In the genomic region with DNA sequence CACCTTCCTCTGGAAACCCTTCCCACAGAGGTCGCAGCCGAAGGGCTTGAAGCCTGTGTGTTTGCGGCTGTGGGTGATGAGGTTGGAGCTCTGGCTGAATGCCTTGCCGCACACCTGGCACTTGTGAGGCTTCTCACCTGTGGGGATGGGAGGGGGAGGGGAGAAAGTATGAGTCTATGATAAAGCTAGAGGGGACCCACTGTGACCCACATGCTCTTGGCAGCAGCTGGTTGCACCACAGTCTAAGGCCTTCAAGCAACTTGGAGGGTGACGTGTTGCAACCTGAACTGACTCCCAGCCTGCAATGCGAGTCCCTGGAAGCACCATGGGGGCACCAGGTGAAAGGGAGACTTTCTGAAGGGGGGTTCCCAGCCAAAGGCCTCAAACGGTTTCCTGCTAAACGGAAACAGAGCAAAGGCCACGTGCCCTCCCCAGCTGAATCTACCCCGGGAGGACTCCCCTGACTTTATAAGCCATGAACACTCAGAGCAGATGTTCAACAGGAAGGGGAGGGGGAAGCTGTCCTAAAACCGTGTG, we compare ENCODE assay signal across 8 cellular contexts. TPM values are rescaled to one million over a fixed set of nuclear protein-coding genes. Genes with fewer than 3 reads are reported as not detected.
DNase-seq lines count a peak whose midpoint lies in the region; ATAC-seq and TF ChIP-seq lines count a peak whose summit lies in the region.

No MANE protein-coding gene starts in this region.

- WGBS in transverse colon (ENCODE audit: low coverage in 1 of 2), 2 donors, result 45 to 59% methylated on average over 2 to 11 of the region's 11 CpGs

- ATAC-seq in activated naive CD8-positive, alpha-beta T cell treated with anti-CD3 and anti-CD28 coated beads, Interleukin-2, amount 50 U/mL, for 24 hours, result peak; percentile 65

- no TSS peak for BruUV-seq in OCI-LY7 (replicated peaks; lab: Mats Ljungman, UMichigan)

- H3K27ac Mint-ChIP-seq in activated naive CD8-positive, alpha-beta T cell treated with anti-CD3 and anti-CD28 coated beads, Interleukin-2, amount 50 U/mL, for 24 hours, result peak overlapping the region; percentile 82

- H3K27me3 ChIP-seq in transverse colon (peaks cover 44% of the 10 kb centered on the region), uterus (peaks cover 0 to 9% of the 10 kb centered on the region in 2 donors)

- in situ Hi-C loops in transverse colon (cut with MboI; ENCODE audit: low pct_ligation_motif_present in 1 of 4, low pct_unique_long_range_greater_than_20kb in 1 of 4, low sequenced_read_pairs in 3 of 4), result no loop called here

- no peaks in the 10 kb centered on the region for H3K79me2 ChIP-seq in OCI-LY7 (ENCODE audit: insufficient read depth, low read depth, low read length)

- POLR2A ChIA-PET in OCI-LY7 (lab: Charles Lee), result interaction anchor here (1.3 kb wide), 1 partner anchor 9 kb away, joined by 4 read pairs; no protein-coding TSS in a partner anchor

- peak overlapping the region; percentile 12; the same call in 1 of the 2 replicates for H3K4me2 ChIP-seq in OCI-LY7 (ENCODE audit: low read length)

- TF ChIP-seq POLR2A in transverse colon (IDR thresholded peaks at IDR 0.05) (no peak), uterus (IDR thresholded peaks at IDR 0.05) (no peak)

- H3K9me3 ChIP-seq in OCI-LY7 (ENCODE audit: low read length) (no peaks in the 10 kb centered on the region), transverse colon (no peaks in the 10 kb centered on the region), uterus (no peaks in the 10 kb centered on the region)

- DNase-seq in NCI-H82 (lab: John Stamatoyannopoulos, UW) (peak; percentile 67), NCI-H82 treated with DMSO at 0.1 percent for 48 hours (lab: John Stamatoyannopoulos, UW; ENCODE audit: unreplicated experiment) (no peak), OCI-LY7 (ENCODE audit: low spot score) (peak; percentile 68), transverse colon (peak; percentile 41), NOMO-1 (lab: John Stamatoyannopoulos, UW; ENCODE audit: unreplicated experiment in 2 of 2) (no peak), uterus (no peak), GDM1 (lab: John Stamatoyannopoulos, UW) (no peak)
- DNase-seq in activated naive CD8-positive, alpha-beta T cell treated with anti-CD3 and anti-CD28 coated beads, Interleukin-2, amount 50 U/mL, for 24 hours, result peak; percentile 64

- H2AFZ ChIP-seq in OCI-LY7 (ENCODE audit: low read length), result peak overlapping the region; percentile 33; the same call in 1 of the 2 replicates

- peaks cover 13% of the 10 kb centered on the region for H3K4me1 ChIP-seq in OCI-LY7 (ENCODE audit: insufficient read depth, low read length, poor library complexity, severe bottlenecking)
- peaks cover 0 to 11% (median 9%) of the 10 kb centered on the region in 4 donors for H3K4me1 ChIP-seq in transverse colon
- peaks cover 0 to 5% of the 10 kb centered on the region in 2 donors for H3K4me1 ChIP-seq in uterus

- no peak for TF ChIP-seq EP300 in transverse colon (IDR thresholded peaks at IDR 0.05; ENCODE audit: low read depth)

- TF ChIP-seq CTCF in OCI-LY7 (conservative IDR thresholded peaks at IDR 0.05; ENCODE audit: low read length), result no peak
- TF ChIP-seq CTCF in transverse colon (IDR thresholded peaks at IDR 0.05), result no peak
- no peak for TF ChIP-seq CTCF in uterus (IDR thresholded peaks at IDR 0.05)

- H3K4me1 Mint-ChIP-seq in activated naive CD8-positive, alpha-beta T cell treated with anti-CD3 and anti-CD28 coated beads, Interleukin-2, amount 50 U/mL, for 24 hours, result peaks cover 78% of the 10 kb centered on the region

- H3K4me3 Mint-ChIP-seq in activated naive CD8-positive, alpha-beta T cell treated with anti-CD3 and anti-CD28 coated beads, Interleukin-2, amount 50 U/mL, for 24 hours, result peak overlapping the region; percentile 45

- no peaks in the 10 kb centered on the region for H3K9me3 Mint-ChIP-seq in activated naive CD8-positive, alpha-beta T cell treated with anti-CD3 and anti-CD28 coated beads, Interleukin-2, amount 50 U/mL, for 24 hours

- CTCF ChIA-PET in OCI-LY7 (lab: Charles Lee; ENCODE audit: unreplicated experiment), result no interaction called here

- no peaks in the 10 kb centered on the region for H3K9me2 ChIP-seq in OCI-LY7 (ENCODE audit: insufficient read depth, low read length)

- H3K27me3 Mint-ChIP-seq in activated naive CD8-positive, alpha-beta T cell treated with anti-CD3 and anti-CD28 coated beads, Interleukin-2, amount 50 U/mL, for 24 hours, result no peaks in the 10 kb centered on the region

- peaks cover 83% of the 10 kb centered on the region for H3K36me3 Mint-ChIP-seq in activated naive CD8-positive, alpha-beta T cell treated with anti-CD3 and anti-CD28 coated beads, Interleukin-2, amount 50 U/mL, for 24 hours (ENCODE audit: low read depth)

- H3K4me3 ChIP-seq in OCI-LY7 (ENCODE audit: low read depth, low read length, poor library complexity, severe bottlenecking), result no peak overlapping the region
- H3K4me3 ChIP-seq in transverse colon, result no peak overlapping the region
- no peak overlapping the region for H3K4me3 ChIP-seq in uterus

- H3K27ac ChIP-seq in OCI-LY7 (ENCODE audit: low read depth, low read length, poor library complexity, severe bottlenecking) (no peak overlapping the region), transverse colon (no peak overlapping the region), uterus (no peak overlapping the region)

- intact Hi-C loops in OCI-LY7 (cut with micrococcal nuclease; ENCODE audit: unreplicated experiment) (no loop called here), transverse colon (cut with DNase I; ENCODE audit: low total_unique reads) (no loop called here), uterus (cut with DNase I; ENCODE audit: low total_unique reads) (no loop called here)

- H3K36me3 ChIP-seq in OCI-LY7 (ENCODE audit: insufficient read depth, low read length) (no peaks in the 10 kb centered on the region), transverse colon (no peaks in the 10 kb centered on the region), uterus (no peaks in the 10 kb centered on the region)

- H4K20me1 ChIP-seq in OCI-LY7 (ENCODE audit: insufficient read depth, low read length), result no peaks in the 10 kb centered on the region

RNA-seq across cellular contexts. Expression of a gene that starts 10.6 kb away (rescaled TPM):
- 0.44 and 0.50 TPM in 2 replicates for total RNA-seq in OCI-LY7 (2014; rRNA removed; shearing (Covaris generic))
- total RNA-seq in OCI-LY7 (2022) (0.30 and 1.1 TPM in 2 replicates), transverse colon (10 to 100 TPM in 1 of 4 donors, 1 to 10 TPM in 3; 4.5 to 15.7 (median 9.2) TPM), uterus (1 to 10 TPM in 1 of 4 donors, under 1 TPM in 2, not detected in 1; 0.26 to 2.4 (median 0.95) TPM)

Comparison
In these comparisons a context has a peak if more than half of its experiments do, and no peak if none do; other contexts are left out.
1. DNase-seq: peak in NCI-H82 (single experiment), OCI-LY7 (single experiment), activated naive CD8-positive, alpha-beta T cell treated with anti-CD3 and anti-CD28 coated beads, Interleukin-2, amount 50 U/mL, for 24 hours (single experiment) and transverse colon (single experiment); none in NCI-H82 treated with DMSO at 0.1 percent for 48 hours (single experiment), NOMO-1 (0 of 2), uterus (0 of 2) and GDM1 (single experiment).